In genomic region chr11:62546244-62546936, GRCh38 we compare ENCODE assay signal across 8 cellular contexts. TPM values are rescaled to one million over a fixed set of nuclear protein-coding genes. Genes with fewer than 3 reads are reported as not detected.
A peak's percentile ranks its signal among the peaks of the same experiment; 100 is the strongest.
DNase-seq lines count a peak whose midpoint lies in the region; ATAC-seq lines count a peak whose summit lies in the region.

Gene AHNAK, minus strand, starts transcription at chr11:62546806. Its CDS starts 10,708 bp downstream, at chr11:62536098.

- DNase-seq in SIG-M5 treated with dmso at 0.1 percent for 504 hours (lab: John Stamatoyannopoulos, UW; ENCODE audit: unreplicated experiment) (peak; percentile 19), SIG-M5 (lab: John Stamatoyannopoulos, UW) (no peak), NT2/D1 (ENCODE audit: low read depth, low spot score) (no peak), fibroblast of gingiva (ENCODE audit: low read depth) (peak; percentile 78), naive B cell (peak; percentile 75), ureter (ENCODE audit: low spot score) (peak; percentile 89), GM19240 (ENCODE audit: insufficient read length, low spot score) (no peak)
- peak; percentile 76 for DNase-seq in activated T-helper 1 cell treated with anti-CD3 and anti-CD28 coated beads, Interleukin-12 subunit alpha, Interleukin-12 subunit beta, Interleukin-2, Interleukin-4 antibody, amounts not matched to agents 30 ng/mL and 10 ng/mL and 1 ng/mL, durations not matched to agents 14 hours and 24 hours and 36 hours (ENCODE audit: low spot score)

- peak within 1 kb of the TSS; percentile 97 for H3K4me3 Mint-ChIP-seq in activated T-helper 1 cell treated with anti-CD3 and anti-CD28 coated beads, Interleukin-12 subunit alpha, Interleukin-12 subunit beta, Interleukin-2, Interleukin-4 antibody, amounts not matched to agents 30 ng/mL and 10 ng/mL and 1 ng/mL, durations not matched to agents 14 hours and 24 hours and 36 hours
- peak within 1 kb of the TSS; percentile 77 to 97 (median 94) for H3K4me3 Mint-ChIP-seq in naive B cell

- H3K9me3 Mint-ChIP-seq in activated T-helper 1 cell treated with anti-CD3 and anti-CD28 coated beads, Interleukin-12 subunit alpha, Interleukin-12 subunit beta, Interleukin-2, Interleukin-4 antibody, amounts not matched to agents 30 ng/mL and 10 ng/mL and 1 ng/mL, durations not matched to agents 14 hours and 24 hours and 36 hours: no peaks in the 10 kb centered on the region
- no peaks in the 10 kb centered on the region for H3K9me3 Mint-ChIP-seq in naive B cell

- peaks cover 15% of the 10 kb centered on the region for H3K27me3 Mint-ChIP-seq in activated T-helper 1 cell treated with anti-CD3 and anti-CD28 coated beads, Interleukin-12 subunit alpha, Interleukin-12 subunit beta, Interleukin-2, Interleukin-4 antibody, amounts not matched to agents 30 ng/mL and 10 ng/mL and 1 ng/mL, durations not matched to agents 14 hours and 24 hours and 36 hours (ENCODE audit: insufficient read depth)
- H3K27me3 Mint-ChIP-seq in naive B cell: no peaks in the 10 kb centered on the region

- intact Hi-C loops in activated T-helper 1 cell treated with anti-CD3 and anti-CD28 coated beads, Interleukin-12 subunit alpha, Interleukin-12 subunit beta, Interleukin-2, Interleukin-4 antibody, amounts not matched to agents 30 ng/mL and 10 ng/mL and 1 ng/mL, durations not matched to agents 14 hours and 24 hours and 36 hours (cut with micrococcal nuclease): loop anchor here (1.0 to 2.0 kb wide), 2 partner anchors 10 to 44 kb away; partner anchors contain the start of gene TUT1

- no peaks in the 10 kb centered on the region for H3K9me3 ChIP-seq in NT2/D1 (ENCODE audit: insufficient read depth, low read length)

- peak within 1 kb of the TSS; percentile 97 for H3K4me3 ChIP-seq in NT2/D1 (ENCODE audit: insufficient read length, low read depth)

- H3K27me3 ChIP-seq in NT2/D1 (ENCODE audit: insufficient read depth, insufficient read length): no peaks in the 10 kb centered on the region

- peaks cover 34% of the 10 kb centered on the region for H3K36me3 ChIP-seq in NT2/D1 (ENCODE audit: insufficient read depth, insufficient read length, low read length)

- H3K36me3 Mint-ChIP-seq in activated T-helper 1 cell treated with anti-CD3 and anti-CD28 coated beads, Interleukin-12 subunit alpha, Interleukin-12 subunit beta, Interleukin-2, Interleukin-4 antibody, amounts not matched to agents 30 ng/mL and 10 ng/mL and 1 ng/mL, durations not matched to agents 14 hours and 24 hours and 36 hours (ENCODE audit: low read depth): no peaks in the 10 kb centered on the region
- no peaks in the 10 kb centered on the region for H3K36me3 Mint-ChIP-seq in naive B cell

- H3K4me1 ChIP-seq in NT2/D1 (ENCODE audit: insufficient read depth, insufficient read length): peaks cover 25% of the 10 kb centered on the region

- H3K27ac Mint-ChIP-seq in activated T-helper 1 cell treated with anti-CD3 and anti-CD28 coated beads, Interleukin-12 subunit alpha, Interleukin-12 subunit beta, Interleukin-2, Interleukin-4 antibody, amounts not matched to agents 30 ng/mL and 10 ng/mL and 1 ng/mL, durations not matched to agents 14 hours and 24 hours and 36 hours: peak within 1 kb of the TSS; percentile 95
- peak within 1 kb of the TSS; percentile 92 to 99 (median 94) for H3K27ac Mint-ChIP-seq in naive B cell

- H3K9ac ChIP-seq in NT2/D1 (ENCODE audit: insufficient read length, low read depth): peak within 1 kb of the TSS; percentile 99

- peaks cover 71% of the 10 kb centered on the region for H3K4me1 Mint-ChIP-seq in activated T-helper 1 cell treated with anti-CD3 and anti-CD28 coated beads, Interleukin-12 subunit alpha, Interleukin-12 subunit beta, Interleukin-2, Interleukin-4 antibody, amounts not matched to agents 30 ng/mL and 10 ng/mL and 1 ng/mL, durations not matched to agents 14 hours and 24 hours and 36 hours (ENCODE audit: low read depth)
- peaks cover 62 to 76% (median 69%) of the 10 kb centered on the region in 3 donors for H3K4me1 Mint-ChIP-seq in naive B cell

- ATAC-seq in naive B cell (ENCODE audit: low read depth in 2 of 2): peak; percentile 50 to 56

RNA-seq across cellular contexts. Expression of gene AHNAK, which starts in this region (rescaled TPM):
- 96.5 and 97.2 TPM in 2 replicates for total RNA-seq in activated T-helper 1 cell treated with anti-CD3 and anti-CD28 coated beads, Interleukin-12 subunit alpha, Interleukin-12 subunit beta, Interleukin-2, Interleukin-4 antibody, amounts not matched to agents 30 ng/mL and 10 ng/mL and 1 ng/mL, durations not matched to agents 14 hours and 24 hours and 36 hours
- 10 to 100 TPM in 5 of 6 donors, 1 to 10 TPM in 1; 2.0 to 45.3 (median 15.9) TPM for polyA plus RNA-seq in naive B cell (ENCODE audit: low read depth in 6 of 6)
- total RNA-seq in ureter: 546 TPM

Comparison
In these comparisons a context has a peak if more than half of its experiments do, and no peak if none do; other contexts are left out.
1. DNase-seq: peak in SIG-M5 treated with dmso at 0.1 percent for 504 hours (single experiment), activated T-helper 1 cell treated with anti-CD3 and anti-CD28 coated beads, Interleukin-12 subunit alpha, Interleukin-12 subunit beta, Interleukin-2, Interleukin-4 antibody, amounts not matched to agents 30 ng/mL and 10 ng/mL and 1 ng/mL, durations not matched to agents 14 hours and 24 hours and 36 hours (single experiment), fibroblast of gingiva (single experiment), naive B cell (single experiment) and ureter (single experiment); none in SIG-M5 (single experiment), NT2/D1 (single experiment) and GM19240 (single experiment).